In genomic region chr20:64285579-64286427, GRCh38 we compare ENCODE assay signal across 8 cellular contexts. TPM values are rescaled to one million over a fixed set of nuclear protein-coding genes. Genes with fewer than 3 reads are reported as not detected.
DNase-seq lines count a peak whose midpoint lies in the region; ATAC-seq and TF ChIP-seq lines count a peak whose summit lies in the region.
"Not testable (repeated sequence)": the region's sequence is repeated elsewhere in the genome, so short reads cannot be mapped to it uniquely, and the experiment has no call there.

No MANE protein-coding gene starts in this region.

- DNase-seq in C1 segment of cervical spinal cord (lab: John Stamatoyannopoulos, UW) (peak in 8 of 14 donors; percentile 7 to 90 (median 34)), GM19238 (ENCODE audit: insufficient read length, low spot score) (peak; percentile 41), NCI-H345 (lab: John Stamatoyannopoulos, UW) (peak; percentile 37), breast epithelium (ENCODE audit: low spot score in 2 of 2) (peak in 1 of 2 donors; percentile 53), kidney tubule cell (ENCODE audit: low spot score) (peak; percentile 64)
- DNase-seq in stimulated activated CD4-positive, alpha-beta T cell treated with anti-CD3 and anti-CD28 coated beads, Interleukin-2, amount 100 ng/mL, for 4 hours (ENCODE audit: low read depth), result peak; percentile 53

- H3K4me1 ChIP-seq in breast epithelium, result not testable (repeated sequence)

- H3K9me3 ChIP-seq in breast epithelium, result not testable (repeated sequence)

- H3K27me3 ChIP-seq in breast epithelium, result not testable (repeated sequence)

- TF ChIP-seq POLR2A in breast epithelium (IDR thresholded peaks at IDR 0.05), result not testable (repeated sequence)

- peak; percentile 9 to 55 (median 50) for TF ChIP-seq CTCF in breast epithelium (IDR thresholded peaks at IDR 0.05)

- H3K27ac ChIP-seq in breast epithelium, result not testable (repeated sequence)

- ATAC-seq in HG03097 (IDR thresholded peaks at IDR 0.05; ENCODE audit: low FRiP score, unreplicated experiment), result peak; percentile 94
- peak; percentile 82 to 88 for ATAC-seq in activated CD4-positive, CD25-positive, alpha-beta regulatory T cell treated with anti-CD3 and anti-CD28 coated beads, Interleukin-2, amount 50 U/mL, for 24 hours

- not testable (repeated sequence) for H3K36me3 ChIP-seq in breast epithelium

- H3K4me3 ChIP-seq in breast epithelium, result not testable (repeated sequence)

- intact Hi-C loops in breast epithelium (cut with DNase I; ENCODE audit: low total_unique reads), result not testable (repeated sequence)

RNA-seq across cellular contexts. Expression of gene PCMTD2, which starts 30.3 kb away (rescaled TPM):
- total RNA-seq in breast epithelium, result 100 to 1,000 TPM in 1 of 3 donors, 10 to 100 TPM in 2; 73.7 to 119 (median 77.6) TPM
